28 cellular contexts compared by ENCODE assay signal in the genomic region with DNA sequence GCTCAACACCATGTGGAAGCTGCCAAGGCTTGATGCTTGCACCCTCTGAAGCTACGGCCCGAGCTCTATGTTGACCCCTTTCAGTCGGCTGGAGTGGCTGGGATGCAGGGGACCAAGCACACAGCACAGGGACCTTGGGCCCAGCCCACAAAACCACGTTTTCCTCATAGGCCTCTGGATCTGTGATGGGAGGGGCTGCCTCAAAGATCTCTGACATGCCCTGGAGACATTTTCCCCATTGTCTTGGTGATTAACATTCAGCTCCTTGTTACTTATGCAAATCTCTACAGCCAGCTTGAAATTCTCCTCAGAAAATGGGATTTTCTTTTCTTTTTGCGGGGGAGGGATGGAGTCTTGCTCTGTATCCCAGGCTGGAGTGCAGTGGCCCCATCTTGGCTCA.
"Had no signal": no experiment of that assay in that cellular context is flagged by ENCODE, and none has a peak within 500 bp of the region (broad histone marks: within the 10 kb centered on the region; RNA-seq: fewer than 3 reads in every experiment).

No MANE protein-coding gene starts in this region.

- H3K27me3 ChIP-seq: hepatocyte, pancreas, stomach, testis, thyroid gland, transverse colon, upper lobe of left lung, vagina had no signal

- H3K27ac ChIP-seq: hepatocyte, left ventricle myocardium inferior, pancreas, prostate gland, skin epidermis, stomach, testis, thyroid gland, transverse colon, upper lobe of left lung, vagina had no signal

- H3K4me1 ChIP-seq: left ventricle myocardium inferior, pancreas, prostate gland, stomach, testis, thyroid gland, transverse colon, upper lobe of left lung, vagina had no signal

- ATAC-seq: mucosa of descending colon; naive thymus-derived CD4-positive, alpha-beta T cell; pancreas; right cardiac atrium; sciatic nerve; stimulated activated naive B cell treated with anti-CD40 and anti-IgM and Interleukin-4, amounts not matched to agents 10 μg/mL and 1 μg/mL and 100 μg/mL, for 72 hours; stimulated activated naive CD8-positive, alpha-beta T cell treated with anti-CD3 and anti-CD28 coated beads, Interleukin-15, Interleukin-2, amounts not matched to agents 100 U/mL and 50 U/mL, for 24 hours had no signal

- H3K4me1 Mint-ChIP-seq: nephron, neural crest cell had no signal

- H3K9me3 ChIP-seq: left ventricle myocardium inferior, mucosa of descending colon, pancreas, prostate gland, testis, thyroid gland, transverse colon, upper lobe of left lung, vagina had no signal

- DNase-seq: immature natural killer cell; kidney; left ventricle myocardium inferior; midbrain; mucosa of descending colon; naive thymus-derived CD4-positive, alpha-beta T cell; nucleus accumbens; pancreas; retina; right cardiac atrium; stimulated activated CD4-positive, alpha-beta T cell treated with anti-CD3 and anti-CD28 coated beads, Interleukin-12 subunit alpha, Interleukin-12 subunit beta, amount 100 ng/mL, for 4 hours; stimulated activated CD4-positive, alpha-beta T cell treated with anti-CD3 and anti-CD28 coated beads, Interleukin-15, amount 100 ng/mL, for 24 hours; stimulated activated CD4-positive, alpha-beta T cell treated with anti-CD3 and anti-CD28 coated beads, Interleukin-2, amount 100 ng/mL, for 24 hours; stimulated activated CD4-positive, alpha-beta T cell treated with anti-CD3 and anti-CD28 coated beads, Interleukin-4, amount 100 ng/mL, for 1 hour; stimulated activated naive B cell treated with anti-CD40 and anti-IgM and Interleukin-4, amounts not matched to agents 10 μg/mL and 1 μg/mL and 100 μg/mL, for 72 hours; stimulated activated naive CD8-positive, alpha-beta T cell treated with anti-CD3 and anti-CD28 coated beads, Interleukin-15, Interleukin-2, amounts not matched to agents 100 U/mL and 50 U/mL, for 24 hours; stomach; testis; thyroid gland; transverse colon; upper lobe of left lung had no signal

- H3K27me3 Mint-ChIP-seq: naive thymus-derived CD4-positive, alpha-beta T cell; stimulated activated naive B cell treated with anti-CD40 and anti-IgM and Interleukin-4, amounts not matched to agents 10 μg/mL and 1 μg/mL and 100 μg/mL, for 72 hours had no signal

- H2AFZ ChIP-seq: hepatocyte had no signal

- H3K27ac Mint-ChIP-seq: immature natural killer cell; naive thymus-derived CD4-positive, alpha-beta T cell; nephron; stimulated activated naive B cell treated with anti-CD40 and anti-IgM and Interleukin-4, amounts not matched to agents 10 μg/mL and 1 μg/mL and 100 μg/mL, for 72 hours had no signal

- H3K4me2 ChIP-seq: hepatocyte had no signal

- H3K4me3 Mint-ChIP-seq: immature natural killer cell; naive thymus-derived CD4-positive, alpha-beta T cell; nephron; neural crest cell; stimulated activated naive B cell treated with anti-CD40 and anti-IgM and Interleukin-4, amounts not matched to agents 10 μg/mL and 1 μg/mL and 100 μg/mL, for 72 hours had no signal

- H3K79me2 ChIP-seq: hepatocyte had no signal
